In genomic region chr3:31680072-31680870, GRCh38 we compare ENCODE assay signal across 1 cellular context.
TF ChIP-seq lines count a peak whose summit lies in the region.

No MANE protein-coding gene starts in this region.

TF ChIP-seq in HepG2, 621 proteins besides CTCF, POLR2A, EP300 and RAD21 (continued from another document and continues in another):
- TF ChIP-seq ZNF281 (CRISPR knock-in tag; IDR thresholded peaks at IDR 0.05; ENCODE audit: borderline replicate concordance) (peak; percentile 91), CEBPG (CRISPR knock-in tag; IDR thresholded peaks at IDR 0.05) (peak; percentile 19; the same call in 1 of the 2 replicates), ATF7-NPFF (CRISPR knock-in tag; IDR thresholded peaks at IDR 0.05; ENCODE audit: low read depth) (no peak), FOXA1 (IDR thresholded peaks at IDR 0.05) (no peak), FOXA1 (CRISPR knock-in tag; IDR thresholded peaks at IDR 0.05) (peak; percentile 43), ZNF724P (CRISPR knock-in tag; IDR thresholded peaks at IDR 0.05; ENCODE audit: borderline replicate concordance) (no peak), ZBTB7B (CRISPR knock-in tag; IDR thresholded peaks at IDR 0.05) (0 out of 2 replicates have a peak, but pooled peaks have one; percentile 41), ZNF225 (CRISPR knock-in tag; IDR thresholded peaks at IDR 0.05) (no peak), DRAP1 (CRISPR knock-in tag; IDR thresholded peaks at IDR 0.05) (no peak), RARA (CRISPR knock-in tag; IDR thresholded peaks at IDR 0.05) (peak; percentile 67), SRF (IDR thresholded peaks at IDR 0.05; ENCODE audit: low read depth, low read length) (peak; percentile 72), GATAD2A (CRISPR knock-in tag; IDR thresholded peaks at IDR 0.05) (0 out of 2 replicates have a peak, but pooled peaks have one; percentile 32), THYN1 (CRISPR knock-in tag; IDR thresholded peaks at IDR 0.05; ENCODE audit: borderline replicate concordance, low read depth) (no peak), FOXK2 (IDR thresholded peaks at IDR 0.05) (no peak), ZNF850 (CRISPR knock-in tag; conservative IDR thresholded peaks at IDR 0.05) (no peak), NCOA2 (CRISPR knock-in tag; IDR thresholded peaks at IDR 0.05) (peak; percentile 26; the same call in 1 of the 2 replicates), PHF20 (CRISPR knock-in tag; IDR thresholded peaks at IDR 0.05) (no peak), JUNB (CRISPR knock-in tag; IDR thresholded peaks at IDR 0.05; ENCODE audit: borderline replicate concordance) (no peak), ZNF816 (CRISPR knock-in tag; IDR thresholded peaks at IDR 0.05; ENCODE audit: borderline replicate concordance) (no peak), NR2F6 (IDR thresholded peaks at IDR 0.05) (peak; percentile 63), NR2F6 (CRISPR knock-in tag; IDR thresholded peaks at IDR 0.05) (peak; percentile 75), ZNF800 (CRISPR knock-in tag; IDR thresholded peaks at IDR 0.05) (no peak), SMARCE1 (IDR thresholded peaks at IDR 0.05; ENCODE audit: borderline replicate concordance) (no peak), FOXC1 (CRISPR knock-in tag; IDR thresholded peaks at IDR 0.05; ENCODE audit: borderline replicate concordance) (no peak), ZNF350 (CRISPR knock-in tag; IDR thresholded peaks at IDR 0.05; ENCODE audit: borderline replicate concordance, low read depth) (no peak), MAX (IDR thresholded peaks at IDR 0.05) (0 out of 2 replicates have a peak, but pooled peaks have one; percentile 26), SOX6 (IDR thresholded peaks at IDR 0.05) (no peak), SOX6 (CRISPR knock-in tag; IDR thresholded peaks at IDR 0.05) (peak; percentile 55), ZSCAN21 (CRISPR knock-in tag; IDR thresholded peaks at IDR 0.05; ENCODE audit: borderline replicate concordance) (no peak), GTF2F1 (IDR thresholded peaks at IDR 0.05; ENCODE audit: low read length) (no peak), FOXK1 (CRISPR knock-in tag; IDR thresholded peaks at IDR 0.05; ENCODE audit: borderline replicate concordance, low read depth) (no peak), GPN1 (CRISPR knock-in tag; IDR thresholded peaks at IDR 0.05; ENCODE audit: borderline replicate concordance) (no peak), ATF7 (IDR thresholded peaks at IDR 0.05) (no peak), ATF7 (CRISPR knock-in tag; IDR thresholded peaks at IDR 0.05) (no peak), NFE2 (CRISPR knock-in tag; IDR thresholded peaks at IDR 0.05) (no peak), KAT7 (CRISPR knock-in tag; IDR thresholded peaks at IDR 0.05; ENCODE audit: borderline replicate concordance) (no peak), MYNN (CRISPR knock-in tag; IDR thresholded peaks at IDR 0.05; ENCODE audit: low read depth) (no peak), RXRA (CRISPR knock-in tag; IDR thresholded peaks at IDR 0.05) (0 out of 2 replicates have a peak, but pooled peaks have one; percentile 49)
- TF ChIP-seq, protein P1, sequence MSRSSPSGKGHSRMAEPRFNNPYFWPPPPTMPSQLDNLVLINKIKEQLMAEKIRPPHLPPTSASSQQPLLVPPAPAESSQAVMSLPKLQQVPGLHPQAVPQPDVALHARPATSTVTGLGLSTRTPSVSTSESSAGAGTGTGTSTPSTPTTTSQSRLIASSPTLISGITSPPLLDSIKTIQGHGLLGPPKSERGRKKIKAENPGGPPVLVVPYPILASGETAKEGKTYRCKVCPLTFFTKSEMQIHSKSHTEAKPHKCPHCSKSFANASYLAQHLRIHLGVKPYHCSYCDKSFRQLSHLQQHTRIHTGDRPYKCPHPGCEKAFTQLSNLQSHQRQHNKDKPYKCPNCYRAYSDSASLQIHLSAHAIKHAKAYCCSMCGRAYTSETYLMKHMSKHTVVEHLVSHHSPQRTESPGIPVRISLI (CRISPR knock-in tag; IDR thresholded peaks at IDR 0.05; ENCODE audit: borderline replicate concordance): no peak
- TF ChIP-seq, protein P2, sequence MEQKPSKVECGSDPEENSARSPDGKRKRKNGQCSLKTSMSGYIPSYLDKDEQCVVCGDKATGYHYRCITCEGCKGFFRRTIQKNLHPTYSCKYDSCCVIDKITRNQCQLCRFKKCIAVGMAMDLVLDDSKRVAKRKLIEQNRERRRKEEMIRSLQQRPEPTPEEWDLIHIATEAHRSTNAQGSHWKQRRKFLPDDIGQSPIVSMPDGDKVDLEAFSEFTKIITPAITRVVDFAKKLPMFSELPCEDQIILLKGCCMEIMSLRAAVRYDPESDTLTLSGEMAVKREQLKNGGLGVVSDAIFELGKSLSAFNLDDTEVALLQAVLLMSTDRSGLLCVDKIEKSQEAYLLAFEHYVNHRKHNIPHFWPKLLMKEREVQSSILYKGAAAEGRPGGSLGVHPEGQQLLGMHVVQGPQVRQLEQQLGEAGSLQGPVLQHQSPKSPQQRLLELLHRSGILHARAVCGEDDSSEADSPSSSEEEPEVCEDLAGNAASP (CRISPR knock-in tag; IDR thresholded peaks at IDR 0.05; ENCODE audit: borderline replicate concordance): peak; percentile 38; the same call in 1 of the 2 replicates
- TF ChIP-seq, protein P3, sequence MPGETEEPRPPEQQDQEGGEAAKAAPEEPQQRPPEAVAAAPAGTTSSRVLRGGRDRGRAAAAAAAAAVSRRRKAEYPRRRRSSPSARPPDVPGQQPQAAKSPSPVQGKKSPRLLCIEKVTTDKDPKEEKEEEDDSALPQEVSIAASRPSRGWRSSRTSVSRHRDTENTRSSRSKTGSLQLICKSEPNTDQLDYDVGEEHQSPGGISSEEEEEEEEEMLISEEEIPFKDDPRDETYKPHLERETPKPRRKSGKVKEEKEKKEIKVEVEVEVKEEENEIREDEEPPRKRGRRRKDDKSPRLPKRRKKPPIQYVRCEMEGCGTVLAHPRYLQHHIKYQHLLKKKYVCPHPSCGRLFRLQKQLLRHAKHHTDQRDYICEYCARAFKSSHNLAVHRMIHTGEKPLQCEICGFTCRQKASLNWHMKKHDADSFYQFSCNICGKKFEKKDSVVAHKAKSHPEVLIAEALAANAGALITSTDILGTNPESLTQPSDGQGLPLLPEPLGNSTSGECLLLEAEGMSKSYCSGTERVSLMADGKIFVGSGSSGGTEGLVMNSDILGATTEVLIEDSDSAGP (CRISPR knock-in tag; IDR thresholded peaks at IDR 0.05; ENCODE audit: borderline replicate concordance): no peak
- TF ChIP-seq, protein P4, sequence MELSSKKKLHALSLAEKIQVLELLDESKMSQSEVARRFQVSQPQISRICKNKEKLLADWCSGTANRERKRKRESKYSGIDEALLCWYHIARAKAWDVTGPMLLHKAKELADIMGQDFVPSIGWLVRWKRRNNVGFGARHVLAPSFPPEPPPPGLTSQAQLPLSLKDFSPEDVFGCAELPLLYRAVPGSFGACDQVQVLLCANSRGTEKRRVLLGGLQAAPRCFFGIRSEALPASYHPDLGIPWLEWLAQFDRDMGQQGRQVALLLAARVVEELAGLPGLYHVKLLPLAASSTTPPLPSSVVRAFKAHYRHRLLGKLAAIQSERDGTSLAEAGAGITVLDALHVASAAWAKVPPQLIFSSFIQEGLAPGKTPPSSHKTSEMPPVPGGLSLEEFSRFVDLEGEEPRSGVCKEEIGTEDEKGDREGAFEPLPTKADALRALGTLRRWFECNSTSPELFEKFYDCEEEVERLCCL (CRISPR knock-in tag; IDR thresholded peaks at IDR 0.05; ENCODE audit: borderline replicate concordance): no peak
- TF ChIP-seq, protein P5, sequence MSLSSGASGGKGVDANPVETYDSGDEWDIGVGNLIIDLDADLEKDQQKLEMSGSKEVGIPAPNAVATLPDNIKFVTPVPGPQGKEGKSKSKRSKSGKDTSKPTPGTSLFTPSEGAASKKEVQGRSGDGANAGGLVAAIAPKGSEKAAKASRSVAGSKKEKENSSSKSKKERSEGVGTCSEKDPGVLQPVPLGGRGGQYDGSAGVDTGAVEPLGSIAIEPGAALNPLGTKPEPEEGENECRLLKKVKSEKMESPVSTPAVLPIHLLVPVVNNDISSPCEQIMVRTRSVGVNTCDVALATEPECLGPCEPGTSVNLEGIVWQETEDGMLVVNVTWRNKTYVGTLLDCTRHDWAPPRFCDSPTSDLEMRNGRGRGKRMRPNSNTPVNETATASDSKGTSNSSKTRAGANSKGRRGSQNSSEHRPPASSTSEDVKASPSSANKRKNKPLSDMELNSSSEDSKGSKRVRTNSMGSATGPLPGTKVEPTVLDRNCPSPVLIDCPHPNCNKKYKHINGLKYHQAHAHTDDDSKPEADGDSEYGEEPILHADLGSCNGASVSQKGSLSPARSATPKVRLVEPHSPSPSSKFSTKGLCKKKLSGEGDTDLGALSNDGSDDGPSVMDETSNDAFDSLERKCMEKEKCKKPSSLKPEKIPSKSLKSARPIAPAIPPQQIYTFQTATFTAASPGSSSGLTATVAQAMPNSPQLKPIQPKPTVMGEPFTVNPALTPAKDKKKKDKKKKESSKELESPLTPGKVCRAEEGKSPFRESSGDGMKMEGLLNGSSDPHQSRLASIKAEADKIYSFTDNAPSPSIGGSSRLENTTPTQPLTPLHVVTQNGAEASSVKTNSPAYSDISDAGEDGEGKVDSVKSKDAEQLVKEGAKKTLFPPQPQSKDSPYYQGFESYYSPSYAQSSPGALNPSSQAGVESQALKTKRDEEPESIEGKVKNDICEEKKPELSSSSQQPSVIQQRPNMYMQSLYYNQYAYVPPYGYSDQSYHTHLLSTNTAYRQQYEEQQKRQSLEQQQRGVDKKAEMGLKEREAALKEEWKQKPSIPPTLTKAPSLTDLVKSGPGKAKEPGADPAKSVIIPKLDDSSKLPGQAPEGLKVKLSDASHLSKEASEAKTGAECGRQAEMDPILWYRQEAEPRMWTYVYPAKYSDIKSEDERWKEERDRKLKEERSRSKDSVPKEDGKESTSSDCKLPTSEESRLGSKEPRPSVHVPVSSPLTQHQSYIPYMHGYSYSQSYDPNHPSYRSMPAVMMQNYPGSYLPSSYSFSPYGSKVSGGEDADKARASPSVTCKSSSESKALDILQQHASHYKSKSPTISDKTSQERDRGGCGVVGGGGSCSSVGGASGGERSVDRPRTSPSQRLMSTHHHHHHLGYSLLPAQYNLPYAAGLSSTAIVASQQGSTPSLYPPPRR (CRISPR knock-in tag; IDR thresholded peaks at IDR 0.05; ENCODE audit: borderline replicate concordance): peak; percentile 69; the same call in 1 of the 2 replicates
- TF ChIP-seq, protein P6, sequence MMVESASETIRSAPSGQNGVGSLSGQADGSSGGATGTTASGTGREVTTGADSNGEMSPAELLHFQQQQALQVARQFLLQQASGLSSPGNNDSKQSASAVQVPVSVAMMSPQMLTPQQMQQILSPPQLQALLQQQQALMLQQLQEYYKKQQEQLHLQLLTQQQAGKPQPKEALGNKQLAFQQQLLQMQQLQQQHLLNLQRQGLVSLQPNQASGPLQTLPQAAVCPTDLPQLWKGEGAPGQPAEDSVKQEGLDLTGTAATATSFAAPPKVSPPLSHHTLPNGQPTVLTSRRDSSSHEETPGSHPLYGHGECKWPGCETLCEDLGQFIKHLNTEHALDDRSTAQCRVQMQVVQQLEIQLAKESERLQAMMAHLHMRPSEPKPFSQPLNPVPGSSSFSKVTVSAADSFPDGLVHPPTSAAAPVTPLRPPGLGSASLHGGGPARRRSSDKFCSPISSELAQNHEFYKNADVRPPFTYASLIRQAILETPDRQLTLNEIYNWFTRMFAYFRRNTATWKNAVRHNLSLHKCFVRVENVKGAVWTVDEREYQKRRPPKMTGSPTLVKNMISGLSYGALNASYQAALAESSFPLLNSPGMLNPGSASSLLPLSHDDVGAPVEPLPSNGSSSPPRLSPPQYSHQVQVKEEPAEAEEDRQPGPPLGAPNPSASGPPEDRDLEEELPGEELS (CRISPR knock-in tag; IDR thresholded peaks at IDR 0.05): peak; percentile 30; the same call in 1 of the 2 replicates
